In genomic region chr18:44079602-44080001, GRCh38 we compare ENCODE assay signal across 13 cellular contexts.
DNase-seq lines count a peak whose midpoint lies in the region; ATAC-seq and TF ChIP-seq lines count a peak whose summit lies in the region.
"Had no signal": no experiment of that assay in that cellular context is flagged by ENCODE, and none has a peak within 500 bp of the region (broad histone marks: within the 10 kb centered on the region; RNA-seq: fewer than 3 reads in every experiment).

No MANE protein-coding gene starts in this region.

- H3K27ac ChIP-seq in RWPE2 (ENCODE audit: poor library complexity, severe bottlenecking) (no peak overlapping the region), spleen (no peak overlapping the region)
- H3K27ac ChIP-seq: dorsolateral prefrontal cortex, stomach had no signal

- TF ChIP-seq CTCF in RWPE2 (IDR thresholded peaks at IDR 0.05; ENCODE audit: poor library complexity, severe bottlenecking) (no peak), epithelial cell of esophagus (IDR thresholded peaks at IDR 0.05; ENCODE audit: insufficient read depth, low read depth, low read length, missing control alignments) (no peak), neural crest cell (conservative IDR thresholded peaks at IDR 0.05) (no peak), spleen (IDR thresholded peaks at IDR 0.05 in 8 of 11, conservative IDR thresholded peaks at IDR 0.05 in 3 of 11) (no peak)

- no peak for TF ChIP-seq POLR2A in spleen (IDR thresholded peaks at IDR 0.05)

- DNase-seq in Caki2 (ENCODE audit: low read depth) = peak; percentile 66
- DNase-seq in RWPE2 (ENCODE audit: low spot score) = no peak
- DNase-seq in epithelial cell of esophagus (ENCODE audit: low read depth) = peak; percentile 61
- DNase-seq in neural crest cell (ENCODE audit: low read depth, low spot score) = no peak
- DNase-seq in spleen = no peak
- DNase-seq in midbrain (lab: John Stamatoyannopoulos, UW) = no peak
- DNase-seq: activated naive CD4-positive, alpha-beta T cell treated with anti-CD3 and anti-CD28 coated beads for 36 hours; CD4-positive, alpha-beta memory T cell; dorsolateral prefrontal cortex; NCI-H2107; stomach had no signal

- H3K27me3 ChIP-seq in RWPE2 (ENCODE audit: insufficient read depth, poor library complexity, severe bottlenecking) (no peaks in the 10 kb centered on the region), spleen (replicated peaks in 1 of 7) (no peaks in the 10 kb centered on the region)
- H3K27me3 ChIP-seq: dorsolateral prefrontal cortex, stomach had no signal

- H3K27ac Mint-ChIP-seq in neural crest cell (ENCODE audit: unreplicated experiment) = peak overlapping the region; percentile 30
- H3K27ac Mint-ChIP-seq: activated naive CD4-positive, alpha-beta T cell treated with anti-CD3 and anti-CD28 coated beads for 36 hours; CD4-positive, alpha-beta memory T cell had no signal

- in situ Hi-C loops in Caki2 (cut with HindIII; ENCODE audit: low pct_unique_long_range_greater_than_20kb, low sequenced_read_pairs) = no loop called here

- no peaks in the 10 kb centered on the region for H3K36me3 ChIP-seq in RWPE2 (ENCODE audit: low read depth)
- no peaks in the 10 kb centered on the region for H3K36me3 ChIP-seq in spleen
- H3K36me3 ChIP-seq: stomach had no signal

- H3K9me3 Mint-ChIP-seq in neural crest cell = peaks cover 3% of the 10 kb centered on the region

- H3K4me3 Mint-ChIP-seq in neural crest cell = no peak overlapping the region
- H3K4me3 Mint-ChIP-seq: activated naive CD4-positive, alpha-beta T cell treated with anti-CD3 and anti-CD28 coated beads for 36 hours; CD4-positive, alpha-beta memory T cell had no signal

- H3K36me3 Mint-ChIP-seq in neural crest cell (ENCODE audit: low read depth) = no peaks in the 10 kb centered on the region
- H3K36me3 Mint-ChIP-seq: CD4-positive, alpha-beta memory T cell had no signal

- no peaks in the 10 kb centered on the region for H3K27me3 Mint-ChIP-seq in neural crest cell (ENCODE audit: low read depth)
- H3K27me3 Mint-ChIP-seq: CD4-positive, alpha-beta memory T cell had no signal

- H3K9me3 ChIP-seq in RWPE2 (ENCODE audit: severe bottlenecking) = no peaks in the 10 kb centered on the region
- H3K9me3 ChIP-seq in spleen = no peaks in the 10 kb centered on the region
- H3K9me3 ChIP-seq: stomach had no signal

- 28 to 56% (median 36%) methylated on average over 1 of the region's 1 CpG for WGBS in spleen, 5 donors

- ATAC-seq in RWPE2 (ENCODE audit: low read depth) = peak; percentile 83
- ATAC-seq in GM21447 (IDR thresholded peaks at IDR 0.05; ENCODE audit: unreplicated experiment) = no peak
- ATAC-seq in HG02588 (IDR thresholded peaks at IDR 0.05; ENCODE audit: unreplicated experiment) = no peak

- H3K4me1 ChIP-seq in RWPE2 (ENCODE audit: insufficient read depth, poor library complexity, severe bottlenecking) (peaks cover 4% of the 10 kb centered on the region), spleen (no peaks in the 10 kb centered on the region)
- H3K4me1 ChIP-seq: stomach had no signal

- peaks cover 13% of the 10 kb centered on the region for H3K4me1 Mint-ChIP-seq in neural crest cell
- H3K4me1 Mint-ChIP-seq: CD4-positive, alpha-beta memory T cell had no signal

- intact Hi-C loops in spleen (cut with DNase I; ENCODE audit: low total_unique reads) = no loop called here

- H3K4me3 ChIP-seq in RWPE2 (ENCODE audit: severe bottlenecking) (no peak overlapping the region), epithelial cell of esophagus (ENCODE audit: low read length) (no peak overlapping the region), spleen (no peak overlapping the region)
- H3K4me3 ChIP-seq: dorsolateral prefrontal cortex, stomach had no signal

Comparison
In these comparisons a context has a peak if more than half of its experiments do, and no peak if none do; other contexts are left out.
1. DNase-seq: peak in Caki2 (single experiment) and epithelial cell of esophagus (single experiment); none in RWPE2 (single experiment), neural crest cell (single experiment), spleen (single experiment) and midbrain (single experiment).